10 cellular contexts compared by ENCODE assay signal in genomic region chr1:172609528-172609927, GRCh38. TPM values are rescaled to one million over a fixed set of nuclear protein-coding genes. Genes with fewer than 3 reads are reported as not detected.
DNase-seq lines count a peak whose midpoint lies in the region; ATAC-seq and TF ChIP-seq lines count a peak whose summit lies in the region.
"Had no signal": no experiment of that assay in that cellular context is flagged by ENCODE, and none has a peak within 500 bp of the region (broad histone marks: within the 10 kb centered on the region; RNA-seq: fewer than 3 reads in every experiment).

No MANE protein-coding gene starts in this region.

- H3K27ac ChIP-seq in 22Rv1, result no peak overlapping the region
- H3K27ac ChIP-seq: tibial artery had no signal

- no peak overlapping the region for H3K4me3 ChIP-seq in fibroblast of villous mesenchyme (ENCODE audit: low read depth, low read length)
- H3K4me3 ChIP-seq: tibial artery had no signal

- ATAC-seq in HG02610 (IDR thresholded peaks at IDR 0.05; ENCODE audit: unreplicated experiment) (no peak), omental fat pad (ENCODE audit: low FRiP score) (no peak), GM21526 (IDR thresholded peaks at IDR 0.05; ENCODE audit: low FRiP score, unreplicated experiment) (no peak)

- in situ Hi-C loops in SK-MEL-5 (cut with HindIII; ENCODE audit: low pct_unique_long_range_greater_than_20kb, low sequenced_read_pairs), result no loop called here

- CTCF ChIA-PET in GM10248 (lab: Yijun Ruan, JAX), result interaction anchor here (1.5 to 2.0 kb wide), 5 partner anchors 9 to 116 kb away, joined by 3 to 11 read pairs (median 5); no protein-coding TSS in a partner anchor

- TF ChIP-seq CTCF in 22Rv1 (IDR thresholded peaks at IDR 0.05) (peak; percentile 65), GM10248 (IDR thresholded peaks at IDR 0.05; ENCODE audit: control extremely low read depth, extremely low read depth, low read depth, missing control alignments) (peak; percentile 50), fibroblast of villous mesenchyme (IDR thresholded peaks at IDR 0.05; ENCODE audit: insufficient read depth, low read depth, low read length) (peak; percentile 41), omental fat pad (IDR thresholded peaks at IDR 0.05) (no peak)

- DNase-seq in GM10248 (ENCODE audit: extremely low spot score) (no peak), SK-MEL-5 (ENCODE audit: low read depth, low spot score) (peak; percentile 49), fibroblast of villous mesenchyme (ENCODE audit: low read depth) (no peak), omental fat pad (ENCODE audit: low spot score) (no peak), iPS-NIHi11 (ENCODE audit: low spot score) (no peak)
- DNase-seq: tibial artery had no signal

- POLR2A ChIA-PET in GM10248 (lab: Yijun Ruan, JAX), result no interaction called here

RNA-seq across cellular contexts. Expression of gene FASLG, which starts 49.4 kb away (rescaled TPM):
- total RNA-seq in SK-MEL-5 (2014; rRNA removed; shearing (Covaris generic)), result not detected in 2 replicates
- not detected in 2 replicates for polyA plus RNA-seq in SK-MEL-5 (2015; cell fraction: cytosol; rRNA removed)
- not detected in 2 replicates for polyA plus RNA-seq in SK-MEL-5 (2015; cell fraction: nucleus; rRNA removed)
- not detected in 2 replicates for total RNA-seq in fibroblast of villous mesenchyme
- total RNA-seq in omental fat pad, result under 1 TPM in 2 of 4 donors, not detected in 2; 0.24 to 0.31 TPM
- total RNA-seq: pulmonary artery endothelial cell had no signal

Comparison
In these comparisons a context has a peak if more than half of its experiments do, and no peak if none do; other contexts are left out.
1. CTCF ChIP-seq: peak in 22Rv1 (single experiment), GM10248 (single experiment) and fibroblast of villous mesenchyme (single experiment); none in omental fat pad (0 of 3).